In the genomic region with DNA sequence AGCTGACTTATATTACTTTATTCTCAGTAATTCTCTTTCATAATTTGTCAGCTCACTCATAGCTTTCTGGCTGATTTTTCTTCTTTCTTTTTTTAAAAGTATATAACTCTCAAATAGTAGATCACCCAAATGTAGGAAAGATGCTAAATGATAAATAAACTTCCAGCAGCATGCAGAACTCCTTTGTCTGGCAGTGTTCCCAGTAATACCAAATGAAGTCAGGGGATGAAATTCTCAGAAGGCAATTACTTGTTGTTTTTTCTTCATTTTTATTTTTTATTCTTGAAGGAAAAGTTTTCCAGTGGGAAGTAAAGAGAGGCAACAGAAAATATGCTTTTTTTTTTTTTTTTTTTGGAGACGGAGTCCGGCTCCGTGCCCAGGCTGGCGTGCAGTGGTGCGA, we compare ENCODE assay signal across 20 cellular contexts.
"Had no signal": no experiment of that assay in that cellular context is flagged by ENCODE, and none has a peak within 500 bp of the region (broad histone marks: within the 10 kb centered on the region; RNA-seq: fewer than 3 reads in every experiment).

No MANE protein-coding gene starts in this region.

- DNase-seq: activated CD4-positive, alpha-beta T cell treated with anti-CD3 and anti-CD28 coated beads, Interleukin-2, amount 50 U/mL, for 1 hour; activated CD8-positive, alpha-beta memory T cell treated with anti-CD3 and anti-CD28 coated beads, Interleukin-2, amount 50 U/mL, for 4 hours; activated effector memory CD4-positive, alpha-beta T cell treated with Interleukin-2 at 50 U/mL for 16 hours; activated naive CD4-positive, alpha-beta T cell treated with anti-CD3 and anti-CD28 coated beads, Interleukin-2, amount 10 ng/mL, durations not matched to agents 7 days and 5 days; activated naive CD8-positive, alpha-beta T cell treated with anti-CD3 and anti-CD28 coated beads, Interleukin-2, amount 50 U/mL, for 24 hours; activated T-cell treated with anti-CD3 and anti-CD28 coated beads, Interleukin-2, amount 50 U/mL, for 48 hours; endodermal cell; heart left ventricle; mesenchymal stem cell; naive thymus-derived CD4-positive, alpha-beta T cell; sigmoid colon; stimulated activated CD8-positive, alpha-beta memory T cell treated with anti-CD3 and anti-CD28 coated beads, Interleukin-4, amount 100 ng/mL, for 48 hours; stimulated activated naive CD4-positive, alpha-beta T cell; substantia nigra; trophoblast cell had no signal

- H3K4me3 Mint-ChIP-seq: activated naive CD4-positive, alpha-beta T cell treated with anti-CD3 and anti-CD28 coated beads, Interleukin-2, amount 10 ng/mL, durations not matched to agents 7 days and 5 days; activated naive CD8-positive, alpha-beta T cell treated with anti-CD3 and anti-CD28 coated beads, Interleukin-2, amount 50 U/mL, for 24 hours; endodermal cell; naive thymus-derived CD4-positive, alpha-beta T cell; T-helper 1 cell treated with Interleukin-12 subunit alpha and Interleukin-12 subunit beta and Interleukin-4 antibody, amounts not matched to agents 30 μg/mL and 1 μg/mL, for 36 hours had no signal

- ATAC-seq: activated CD4-positive, CD25-positive, alpha-beta regulatory T cell treated with anti-CD3 and anti-CD28 coated beads, Interleukin-2, amount 50 U/mL, for 24 hours; activated naive CD8-positive, alpha-beta T cell treated with anti-CD3 and anti-CD28 coated beads, Interleukin-2, amount 50 U/mL, for 24 hours; gastroesophageal sphincter; heart left ventricle; naive thymus-derived CD4-positive, alpha-beta T cell had no signal

- H3K4me1 Mint-ChIP-seq: activated naive CD4-positive, alpha-beta T cell treated with anti-CD3 and anti-CD28 coated beads, Interleukin-2, amount 10 ng/mL, durations not matched to agents 7 days and 5 days; activated naive CD8-positive, alpha-beta T cell treated with anti-CD3 and anti-CD28 coated beads, Interleukin-2, amount 50 U/mL, for 24 hours; endodermal cell; naive thymus-derived CD4-positive, alpha-beta T cell had no signal

- H3K79me2 ChIP-seq: parathyroid adenoma had no signal

- H3K9me3 ChIP-seq: gastroesophageal sphincter, heart left ventricle, sigmoid colon had no signal

- H3K27me3 Mint-ChIP-seq: activated naive CD4-positive, alpha-beta T cell treated with anti-CD3 and anti-CD28 coated beads, Interleukin-2, amount 10 ng/mL, durations not matched to agents 7 days and 5 days; activated naive CD8-positive, alpha-beta T cell treated with anti-CD3 and anti-CD28 coated beads, Interleukin-2, amount 50 U/mL, for 24 hours had no signal

- H3K36me3 Mint-ChIP-seq: activated naive CD4-positive, alpha-beta T cell treated with anti-CD3 and anti-CD28 coated beads, Interleukin-2, amount 10 ng/mL, durations not matched to agents 7 days and 5 days; naive thymus-derived CD4-positive, alpha-beta T cell had no signal

- H3K27ac ChIP-seq: cardiac muscle cell, parathyroid adenoma had no signal

- H3K4me3 ChIP-seq: cardiac muscle cell, gastroesophageal sphincter, sigmoid colon had no signal

- H3K9me3 Mint-ChIP-seq: activated naive CD4-positive, alpha-beta T cell treated with anti-CD3 and anti-CD28 coated beads, Interleukin-2, amount 10 ng/mL, durations not matched to agents 7 days and 5 days; activated naive CD8-positive, alpha-beta T cell treated with anti-CD3 and anti-CD28 coated beads, Interleukin-2, amount 50 U/mL, for 24 hours; endodermal cell; naive thymus-derived CD4-positive, alpha-beta T cell; T-helper 1 cell treated with Interleukin-12 subunit alpha and Interleukin-12 subunit beta and Interleukin-4 antibody, amounts not matched to agents 30 μg/mL and 1 μg/mL, for 36 hours had no signal

- H3K9ac ChIP-seq: parathyroid adenoma had no signal

- H3K27ac Mint-ChIP-seq: activated naive CD4-positive, alpha-beta T cell treated with anti-CD3 and anti-CD28 coated beads, Interleukin-2, amount 10 ng/mL, durations not matched to agents 7 days and 5 days; activated naive CD8-positive, alpha-beta T cell treated with anti-CD3 and anti-CD28 coated beads, Interleukin-2, amount 50 U/mL, for 24 hours; endodermal cell; naive thymus-derived CD4-positive, alpha-beta T cell; T-helper 1 cell treated with Interleukin-12 subunit alpha and Interleukin-12 subunit beta and Interleukin-4 antibody, amounts not matched to agents 30 μg/mL and 1 μg/mL, for 36 hours had no signal

- H3K4me1 ChIP-seq: parathyroid adenoma had no signal

- H3K36me3 ChIP-seq: cardiac muscle cell, gastroesophageal sphincter, heart left ventricle, sigmoid colon had no signal

- H2AFZ ChIP-seq: parathyroid adenoma had no signal

- H3K27me3 ChIP-seq: cardiac muscle cell, gastroesophageal sphincter, heart left ventricle, sigmoid colon had no signal
